Comparison of ENCODE assay signal across 13 cellular contexts in the genomic region with DNA sequence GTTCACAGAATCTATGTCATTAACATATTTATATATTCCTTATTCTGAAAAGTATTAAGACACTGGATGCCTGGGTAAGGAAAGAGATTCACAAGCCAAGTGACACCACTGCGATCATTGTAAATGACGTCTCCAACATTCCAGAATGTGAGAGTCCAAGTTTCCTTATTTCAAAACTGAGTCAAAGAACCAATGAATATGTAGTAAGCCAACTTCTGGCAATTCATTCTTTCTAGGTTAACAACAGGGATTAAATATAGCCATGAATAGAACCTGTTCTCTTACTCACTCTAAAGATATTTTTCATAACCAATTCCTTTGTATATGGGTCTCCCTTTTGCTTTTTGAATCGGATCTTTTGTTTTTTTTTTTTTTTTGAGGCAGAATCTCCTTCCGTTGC. TPM values are rescaled to one million over a fixed set of nuclear protein-coding genes. Genes with fewer than 3 reads are reported as not detected.
DNase-seq lines count a peak whose midpoint lies in the region; ATAC-seq and TF ChIP-seq lines count a peak whose summit lies in the region.
"Had no signal": no experiment of that assay in that cellular context is flagged by ENCODE, and none has a peak within 500 bp of the region (broad histone marks: within the 10 kb centered on the region; RNA-seq: fewer than 3 reads in every experiment).

No MANE protein-coding gene starts in this region.

- in situ Hi-C loops in brain microvascular endothelial cell (cut with HindIII; ENCODE audit: low pct_ligation_motif_present, low sequenced_read_pairs), result no loop called here

- H3K27me3 ChIP-seq in brain microvascular endothelial cell (replicated peaks), result no peaks in the 10 kb centered on the region
- H3K27me3 ChIP-seq in left ventricle myocardium inferior (ENCODE audit: low read depth), result no peaks in the 10 kb centered on the region
- no peaks in the 10 kb centered on the region for H3K27me3 ChIP-seq in thoracic aorta (replicated peaks; ENCODE audit: insufficient read depth)
- H3K27me3 ChIP-seq: upper lobe of right lung had no signal

- no peak for TF ChIP-seq CTCF in brain microvascular endothelial cell (IDR thresholded peaks at IDR 0.05; ENCODE audit: low read depth, low read length, missing control alignments)
- no peak for TF ChIP-seq CTCF in left ventricle myocardium inferior (IDR thresholded peaks at IDR 0.05; ENCODE audit: borderline replicate concordance)
- TF ChIP-seq CTCF in thoracic aorta (IDR thresholded peaks at IDR 0.05), result no peak

- H3K36me3 ChIP-seq in brain microvascular endothelial cell (replicated peaks), result peaks cover 29% of the 10 kb centered on the region
- no peaks in the 10 kb centered on the region for H3K36me3 ChIP-seq in left ventricle myocardium inferior
- H3K36me3 ChIP-seq in thoracic aorta, result peaks cover 2% of the 10 kb centered on the region
- H3K36me3 ChIP-seq: upper lobe of right lung had no signal

- no peaks in the 10 kb centered on the region for H3K36me3 Mint-ChIP-seq in activated CD4-positive, alpha-beta T cell treated with anti-CD3 and anti-CD28 coated beads, Interleukin-2, amount 10 ng/mL, durations not matched to agents 24 days and 14 days (ENCODE audit: low read depth)

- H3K4me1 Mint-ChIP-seq in activated CD4-positive, alpha-beta T cell treated with anti-CD3 and anti-CD28 coated beads, Interleukin-2, amount 10 ng/mL, durations not matched to agents 24 days and 14 days, result no peaks in the 10 kb centered on the region

- ATAC-seq in thoracic aorta (ENCODE audit: insufficient number of reproducible peaks, low FRiP score, low read depth), result peak; percentile 74
- no peak for ATAC-seq in GM18868 (IDR thresholded peaks at IDR 0.05; ENCODE audit: unreplicated experiment)

- H3K27ac ChIP-seq in brain microvascular endothelial cell, result peak overlapping the region; percentile 91
- H3K27ac ChIP-seq in left ventricle myocardium inferior (replicated peaks), result peak overlapping the region; percentile 73
- H3K27ac ChIP-seq in thoracic aorta, result peak overlapping the region; percentile 92 to 93
- H3K27ac ChIP-seq: upper lobe of right lung had no signal

- H3K4me1 ChIP-seq in left ventricle myocardium inferior, result peaks cover 39% of the 10 kb centered on the region
- peaks cover 34 to 85% of the 10 kb centered on the region in 2 donors for H3K4me1 ChIP-seq in thoracic aorta (ENCODE audit: control insufficient read depth in 1 of 2, low read depth in 2 of 2)

- H3K27me3 Mint-ChIP-seq in activated CD4-positive, alpha-beta T cell treated with anti-CD3 and anti-CD28 coated beads, Interleukin-2, amount 10 ng/mL, durations not matched to agents 24 days and 14 days, result no peaks in the 10 kb centered on the region

- H3K27ac Mint-ChIP-seq in activated CD4-positive, alpha-beta T cell treated with anti-CD3 and anti-CD28 coated beads, Interleukin-2, amount 10 ng/mL, durations not matched to agents 24 days and 14 days, result no peak overlapping the region
- H3K27ac Mint-ChIP-seq: T-helper 1 cell treated with Interleukin-12 subunit alpha and Interleukin-12 subunit beta and Interleukin-4 antibody, amounts not matched to agents 30 μg/mL and 1 μg/mL, for 36 hours had no signal

- peak; percentile 63 for DNase-seq in HPDE6-E6E7 (ENCODE audit: extremely low spot score)
- peak; percentile 85 for DNase-seq in brain microvascular endothelial cell
- DNase-seq in left ventricle myocardium inferior, result no peak
- DNase-seq in thoracic aorta (ENCODE audit: low spot score), result no peak
- no peak for DNase-seq in activated CD4-positive, alpha-beta T cell treated with anti-CD3 and anti-CD28 coated beads, Interleukin-2, amount 10 ng/mL, durations not matched to agents 24 days and 14 days
- no peak for DNase-seq in NCI-H1048 (lab: John Stamatoyannopoulos, UW)
- no peak for DNase-seq in stimulated activated CD4-positive, alpha-beta T cell treated with anti-CD3 and anti-CD28 coated beads, Interleukin-12 subunit alpha, Interleukin-12 subunit beta, amount 100 ng/mL, for 4 hours
- DNase-seq: amniotic stem cell, DMS53, NCI-H1105, upper lobe of right lung had no signal

- H3K4me3 ChIP-seq in brain microvascular endothelial cell (ENCODE audit: low read depth, low read length), result no peak overlapping the region
- H3K4me3 ChIP-seq in left ventricle myocardium inferior, result no peak overlapping the region
- no peak overlapping the region for H3K4me3 ChIP-seq in thoracic aorta
- H3K4me3 ChIP-seq: upper lobe of right lung had no signal

- H3K4me3 Mint-ChIP-seq in activated CD4-positive, alpha-beta T cell treated with anti-CD3 and anti-CD28 coated beads, Interleukin-2, amount 10 ng/mL, durations not matched to agents 24 days and 14 days, result no peak overlapping the region
- H3K4me3 Mint-ChIP-seq: T-helper 1 cell treated with Interleukin-12 subunit alpha and Interleukin-12 subunit beta and Interleukin-4 antibody, amounts not matched to agents 30 μg/mL and 1 μg/mL, for 36 hours had no signal

- intact Hi-C loops in left ventricle myocardium inferior (cut with micrococcal nuclease), result no loop called here
- intact Hi-C loops in activated CD4-positive, alpha-beta T cell treated with anti-CD3 and anti-CD28 coated beads, Interleukin-2, amount 10 ng/mL, durations not matched to agents 24 days and 14 days (cut with micrococcal nuclease), result no loop called here

- H3K9me3 ChIP-seq in left ventricle myocardium inferior (replicated peaks), result no peaks in the 10 kb centered on the region
- H3K9me3 ChIP-seq in thoracic aorta, result no peaks in the 10 kb centered on the region
- H3K9me3 ChIP-seq: upper lobe of right lung had no signal

- no peaks in the 10 kb centered on the region for H3K9me3 Mint-ChIP-seq in activated CD4-positive, alpha-beta T cell treated with anti-CD3 and anti-CD28 coated beads, Interleukin-2, amount 10 ng/mL, durations not matched to agents 24 days and 14 days
- H3K9me3 Mint-ChIP-seq: T-helper 1 cell treated with Interleukin-12 subunit alpha and Interleukin-12 subunit beta and Interleukin-4 antibody, amounts not matched to agents 30 μg/mL and 1 μg/mL, for 36 hours had no signal

RNA-seq across cellular contexts. Expression of gene RAI14, which starts 18.1 kb away (rescaled TPM):
- total RNA-seq in left ventricle myocardium inferior (6.7 TPM), thoracic aorta (10 to 100 TPM; 70.7 to 80.1 TPM)
- total RNA-seq in activated CD4-positive, alpha-beta T cell treated with anti-CD3 and anti-CD28 coated beads, Interleukin-2, amount 10 ng/mL, durations not matched to agents 24 days and 14 days, result 2.6 and 5.1 TPM in 2 replicates

Comparison
In these comparisons a context has a peak if more than half of its experiments do, and no peak if none do; other contexts are left out.
1. DNase-seq: peak in HPDE6-E6E7 (single experiment) and brain microvascular endothelial cell (single experiment); none in left ventricle myocardium inferior (single experiment), thoracic aorta (single experiment), activated CD4-positive, alpha-beta T cell treated with anti-CD3 and anti-CD28 coated beads, Interleukin-2, amount 10 ng/mL, durations not matched to agents 24 days and 14 days (single experiment), NCI-H1048 (single experiment) and stimulated activated CD4-positive, alpha-beta T cell treated with anti-CD3 and anti-CD28 coated beads, Interleukin-12 subunit alpha, Interleukin-12 subunit beta, amount 100 ng/mL, for 4 hours (single experiment).
2. Peak in every context shown above with its lines, with median percentiles within 50 percentile points of each other: H3K27ac ChIP-seq.